Comparison of ENCODE assay signal across 11 cellular contexts in the genomic region with DNA sequence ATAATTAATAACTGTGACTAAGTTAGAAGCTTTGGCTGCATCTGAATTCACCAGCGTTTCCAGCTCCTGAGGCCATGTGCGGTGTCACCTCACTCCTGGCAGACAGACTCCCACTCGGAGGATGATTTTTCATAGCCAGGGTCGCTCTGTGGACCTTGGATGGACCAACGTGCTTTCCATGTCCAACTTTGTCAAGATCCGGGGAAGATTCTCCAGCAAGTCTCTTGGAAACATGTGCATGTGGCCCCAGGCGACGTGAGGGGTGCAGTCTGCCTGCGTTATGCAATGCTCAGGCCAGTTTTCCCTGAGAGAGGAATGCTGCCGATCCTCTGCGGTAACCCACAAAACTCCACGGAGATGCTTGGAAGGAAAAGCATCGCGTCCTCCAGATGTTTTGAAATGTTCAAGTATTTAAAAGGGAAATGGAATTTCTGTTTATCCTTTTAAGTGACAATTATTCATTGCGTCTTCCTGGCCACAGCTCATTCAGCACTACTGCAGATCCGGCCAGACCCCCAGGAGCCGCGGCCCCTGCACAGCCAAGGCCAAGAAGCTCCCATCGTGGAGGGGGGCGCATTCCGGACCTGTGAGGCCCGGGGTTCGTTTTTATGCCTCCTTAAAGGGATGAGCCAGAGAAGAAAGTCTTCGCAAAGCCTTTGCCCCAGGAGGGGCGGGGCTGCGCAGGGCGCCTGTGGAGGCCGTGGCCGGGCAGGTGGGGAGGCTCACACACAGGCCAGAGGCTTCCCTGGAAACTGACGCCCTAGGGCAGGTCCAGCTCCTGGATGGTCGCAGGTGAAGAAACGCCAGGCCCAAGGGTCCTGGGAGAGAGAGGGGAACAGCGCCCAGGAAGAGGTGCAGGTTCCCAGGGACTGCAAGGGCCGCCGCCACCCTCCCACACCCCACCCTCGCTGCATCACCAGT. TPM values are rescaled to one million over a fixed set of nuclear protein-coding genes. Genes with fewer than 3 reads are reported as not detected.
A peak's percentile ranks its signal among the peaks of the same experiment; 100 is the strongest.
DNase-seq lines count a peak whose midpoint lies in the region; ATAC-seq and TF ChIP-seq lines count a peak whose summit lies in the region.
"Had no signal": no experiment of that assay in that cellular context is flagged by ENCODE, and none has a peak within 500 bp of the region (broad histone marks: within the 10 kb centered on the region; RNA-seq: fewer than 3 reads in every experiment).

No MANE protein-coding gene starts in this region.

- TF ChIP-seq EP300 in tibial nerve (IDR thresholded peaks at IDR 0.05), result peak in 1 of 2 donors; percentile 93

- WGBS in lower leg skin, 2 donors, result 23 to 34% methylated on average over 35 to 36 of the region's 36 CpGs
- 51 to 58% methylated on average over 36 of the region's 36 CpGs for WGBS in tibial nerve, 2 donors

- H3K4me3 ChIP-seq in coronary artery (no peak overlapping the region), lower leg skin (ENCODE audit: low read depth, poor library complexity, severe bottlenecking) (no peak overlapping the region), tibial nerve (peak overlapping the region in 1 of 4 donors; percentile 21)

- DNase-seq in HS-27A (ENCODE audit: low read depth) (peak; percentile 80), coronary artery (ENCODE audit: low spot score) (peak; percentile 74), lower leg skin (ENCODE audit: low spot score in 2 of 2) (peak; percentile 79 to 94), tibial nerve (ENCODE audit: low spot score in 2 of 2) (peak; percentile 60 to 77), GM13976 (ENCODE audit: low spot score) (no peak), GF-D8 (lab: John Stamatoyannopoulos, UW) (no peak)
- DNase-seq: naive B cell, NCI-H187 had no signal

- in situ Hi-C loops in GM13976 (cut with MboI; ENCODE audit: low sequenced_read_pairs, unreplicated experiment), result no loop called here

- H3K27ac ChIP-seq in coronary artery, result peak overlapping the region; percentile 74 to 76
- peak overlapping the region; percentile 50 to 88 (median 71) for H3K27ac ChIP-seq in tibial nerve

- TF ChIP-seq CTCF in coronary artery (IDR thresholded peaks at IDR 0.05), result no peak
- TF ChIP-seq CTCF in lower leg skin (IDR thresholded peaks at IDR 0.05), result no peak
- TF ChIP-seq CTCF in tibial nerve (IDR thresholded peaks at IDR 0.05), result no peak
- TF ChIP-seq CTCF in GM13976 (IDR thresholded peaks at IDR 0.05; ENCODE audit: borderline replicate concordance, control extremely low read depth, extremely low read depth, insufficient read depth, missing control alignments), result no peak

- no peaks in the 10 kb centered on the region for H3K9me3 ChIP-seq in tibial nerve

- H3K27me3 ChIP-seq in tibial nerve, result peaks cover 0 to 3% of the 10 kb centered on the region in 2 donors

- no peaks in the 10 kb centered on the region for H3K36me3 ChIP-seq in tibial nerve

- TF ChIP-seq POLR2A in lower leg skin (IDR thresholded peaks at IDR 0.05) (no peak), tibial nerve (IDR thresholded peaks at IDR 0.05) (no peak)

- intact Hi-C loops in lower leg skin (cut with DNase I; ENCODE audit: low total_unique reads), result no loop called here

- peaks cover 0 to 47% (median 9%) of the 10 kb centered on the region in 4 donors for H3K4me1 ChIP-seq in tibial nerve

- no peak for ATAC-seq in GM21576 (IDR thresholded peaks at IDR 0.05; ENCODE audit: unreplicated experiment)
- no peak for ATAC-seq in GM18861 (IDR thresholded peaks at IDR 0.05; ENCODE audit: unreplicated experiment)

RNA-seq across cellular contexts. Expression of a gene that starts 46.0 kb away (rescaled TPM):
- total RNA-seq in lower leg skin (1 to 10 TPM in 1 of 4 donors, under 1 TPM in 2, not detected in 1; 0.13 to 1.4 (median 0.13) TPM), tibial nerve (10 to 100 TPM in 1 of 4 donors, 1 to 10 TPM in 3; 3.3 to 17.7 (median 4.1) TPM)
- total RNA-seq: SK-MEL-5 had no signal

Comparison
In these comparisons a context has a peak if more than half of its experiments do, and no peak if none do; other contexts are left out.
1. DNase-seq: peak in HS-27A (single experiment), coronary artery (single experiment), lower leg skin (2 of 2) and tibial nerve (2 of 2); none in GM13976 (single experiment) and GF-D8 (single experiment).